ENCODE assay signal across 21 cellular contexts in the genomic region with DNA sequence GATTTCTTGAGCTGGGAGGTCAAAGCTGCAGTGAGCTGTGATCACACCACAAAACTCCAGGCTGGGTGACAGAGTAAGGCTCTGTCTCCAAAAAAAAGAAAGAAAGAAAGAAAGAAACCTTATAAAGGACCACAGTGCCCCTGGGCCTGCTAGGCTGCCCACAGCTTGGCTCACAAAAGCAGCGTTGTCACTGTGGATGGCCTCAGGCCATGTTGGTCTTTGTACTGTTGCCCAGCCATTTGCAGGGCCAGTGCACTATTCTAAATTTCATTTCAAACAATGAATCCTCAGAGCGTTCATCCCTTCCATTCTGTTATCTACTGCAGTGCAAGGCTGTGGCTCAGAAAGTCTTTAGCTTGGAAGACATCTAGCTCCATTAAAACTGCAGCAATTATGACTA.
A peak's percentile ranks its signal among the peaks of the same experiment; 100 is the strongest.
DNase-seq lines count a peak whose midpoint lies in the region; ATAC-seq lines count a peak whose summit lies in the region.
"Had no signal": no experiment of that assay in that cellular context is flagged by ENCODE, and none has a peak within 500 bp of the region (broad histone marks: within the 10 kb centered on the region; RNA-seq: fewer than 3 reads in every experiment).

No MANE protein-coding gene starts in this region.

- in situ Hi-C loops in G401 (cut with HindIII; ENCODE audit: low sequenced_read_pairs) = no loop called here

- ATAC-seq in HG02970 (IDR thresholded peaks at IDR 0.05; ENCODE audit: low FRiP score, unreplicated experiment) = no peak

- H3K27ac ChIP-seq in caudate nucleus (ENCODE audit: low read depth, low read length) = peak overlapping the region; percentile 67
- H3K27ac ChIP-seq: ascending aorta, cardiac muscle cell, RWPE1, SK-N-MC, thyroid gland had no signal

- peak; percentile 10 for DNase-seq in G401 (ENCODE audit: low spot score)
- DNase-seq in caudate nucleus (lab: John Stamatoyannopoulos, UW) = peak in 58 of 61 donors; percentile 16 to 90 (median 70)
- DNase-seq in inferior parietal cortex (ENCODE audit: extremely low spot score) = peak; percentile 85
- peak; percentile 91 for DNase-seq in putamen (ENCODE audit: low spot score)
- no peak for DNase-seq in NCI-H2107 treated with DMSO at 0.1 percent for 48 hours (lab: John Stamatoyannopoulos, UW; ENCODE audit: unreplicated experiment)
- no peak for DNase-seq in NOMO-1 treated with DMSO at 0.1 percent for 48 hours (lab: John Stamatoyannopoulos, UW; ENCODE audit: unreplicated experiment)
- DNase-seq: activated CD4-positive, alpha-beta T cell treated with anti-CD3 and anti-CD28 coated beads, Interleukin-2, amount 50 U/mL, for 4 hours; activated CD4-positive, CD25-positive, alpha-beta regulatory T cell; activated CD8-positive, alpha-beta memory T cell treated with anti-CD3 and anti-CD28 coated beads, Interleukin-2, amount 50 U/mL, for 48 hours; BE2C; COR-L47; NCI-H1092 treated with DMSO at 0.1 percent for 48 hours; NCI-H2029 treated with DMSO at 0.1 percent for 48 hours; NCI-H446; stimulated activated naive CD4-positive, alpha-beta T cell; thyroid gland had no signal

Comparison
In these comparisons a context has a peak if more than half of its experiments do, and no peak if none do; other contexts are left out.
1. DNase-seq: peak in G401 (single experiment), caudate nucleus (58 of 61), inferior parietal cortex (single experiment) and putamen (single experiment); none in NCI-H2107 treated with DMSO at 0.1 percent for 48 hours (single experiment) and NOMO-1 treated with DMSO at 0.1 percent for 48 hours (single experiment).